11 cellular contexts compared by ENCODE assay signal in genomic region chr10:119176166-119176565, GRCh38. TPM values are rescaled to one million over a fixed set of nuclear protein-coding genes. Genes with fewer than 3 reads are reported as not detected.
A peak's percentile ranks its signal among the peaks of the same experiment; 100 is the strongest.
DNase-seq lines count a peak whose midpoint lies in the region; ATAC-seq and TF ChIP-seq lines count a peak whose summit lies in the region.
"Had no signal": no experiment of that assay in that cellular context is flagged by ENCODE, and none has a peak within 500 bp of the region (broad histone marks: within the 10 kb centered on the region; RNA-seq: fewer than 3 reads in every experiment).

No MANE protein-coding gene starts in this region.

- H3K27me3 Mint-ChIP-seq in brain, result peaks cover 2% of the 10 kb centered on the region

- peak; percentile 19 for DNase-seq in EH (ENCODE audit: low read depth)
- DNase-seq in NOMO-1 treated with DMSO at 0.1 percent for 48 hours (lab: John Stamatoyannopoulos, UW; ENCODE audit: unreplicated experiment), result peak; percentile 66
- no peak for DNase-seq in osteoblast (ENCODE audit: insufficient read length, low spot score, missing footprints)
- no peak for DNase-seq in DMS53 treated with DMSO at 0.1 percent for 48 hours (lab: John Stamatoyannopoulos, UW; ENCODE audit: unreplicated experiment)
- DNase-seq: DMS153, lower lobe of right lung, NCI-H1436 treated with DMSO at 0.1 percent for 48 hours, T-helper 9 cell had no signal

- H3K4me1 Mint-ChIP-seq in brain, result peaks cover 46% of the 10 kb centered on the region

- H3K4me2 ChIP-seq in osteoblast (ENCODE audit: insufficient read depth, low read length), result no peak overlapping the region

- H3K4me1 ChIP-seq in osteoblast (ENCODE audit: insufficient read depth, low read length), result peaks cover 13% of the 10 kb centered on the region

- H4K20me1 ChIP-seq in osteoblast (ENCODE audit: insufficient read depth, low read length), result peaks cover 5% of the 10 kb centered on the region

- H3K9me3 ChIP-seq in osteoblast (ENCODE audit: low read depth, low read length), result no peaks in the 10 kb centered on the region
- H3K9me3 ChIP-seq: lower lobe of right lung had no signal

- TF ChIP-seq CTCF in brain (conservative IDR thresholded peaks at IDR 0.05) (no peak), osteoblast (IDR thresholded peaks at IDR 0.05; ENCODE audit: extremely low read depth, low read depth, low read length) (no peak)

- no peaks in the 10 kb centered on the region for H3K27me3 ChIP-seq in osteoblast (ENCODE audit: insufficient read depth, low read length)

- H3K36me3 ChIP-seq in osteoblast (ENCODE audit: insufficient read depth, low read length), result peaks cover 30% of the 10 kb centered on the region

- H3K79me2 ChIP-seq in osteoblast (ENCODE audit: insufficient read depth, low read length), result peaks cover 51% of the 10 kb centered on the region

- H3K36me3 Mint-ChIP-seq in brain, result peaks cover 36% of the 10 kb centered on the region

- H2AFZ ChIP-seq in osteoblast (ENCODE audit: low read length), result no peak overlapping the region

- H3K27ac Mint-ChIP-seq in brain, result peak overlapping the region; percentile 24 to 78 (median 50)

- H3K27ac ChIP-seq in osteoblast (ENCODE audit: low read depth, low read length), result peak overlapping the region; percentile 13
- H3K27ac ChIP-seq: lower lobe of right lung had no signal

- ATAC-seq in HG03139 (IDR thresholded peaks at IDR 0.05; ENCODE audit: unreplicated experiment) (no peak), GM19328 (IDR thresholded peaks at IDR 0.05; ENCODE audit: unreplicated experiment) (no peak)
- ATAC-seq: lower lobe of right lung had no signal

- H3K4me3 Mint-ChIP-seq in brain, result peak overlapping the region; percentile 55 to 99 (median 97)

- H3K4me3 ChIP-seq in osteoblast (ENCODE audit: insufficient read depth, low read length), result no peak overlapping the region
- H3K4me3 ChIP-seq: lower lobe of right lung had no signal

- peaks cover 0 to 2% (median 0%) of the 10 kb centered on the region in 5 experiments for H3K9me3 Mint-ChIP-seq in brain

RNA-seq across cellular contexts. Expression of gene PRDX3, which starts 2.4 kb away (rescaled TPM):
- polyA plus RNA-seq in brain (ENCODE audit: insufficient read depth, low read depth, low replicate concordance), result 78.8 TPM
- total RNA-seq in osteoblast, result 119 and 128 TPM in 2 replicates

RNA-seq across cellular contexts. Expression of gene SFXN4, which starts 10.7 kb away (rescaled TPM):
- polyA plus RNA-seq in brain (ENCODE audit: insufficient read depth, low read depth, low replicate concordance), result 18.2 TPM
- total RNA-seq in osteoblast, result 11.2 and 13.0 TPM in 2 replicates

RNA-seq across cellular contexts. Expression of gene GRK5, which starts 31.2 kb away (rescaled TPM):
- polyA plus RNA-seq in brain (ENCODE audit: insufficient read depth, low read depth, low replicate concordance), result 5.4 TPM
- 1.5 and 1.8 TPM in 2 replicates for total RNA-seq in osteoblast

Comparison
In these comparisons a context has a peak if more than half of its experiments do, and no peak if none do; other contexts are left out.
1. DNase-seq: peak in EH (single experiment) and NOMO-1 treated with DMSO at 0.1 percent for 48 hours (single experiment); none in osteoblast (single experiment) and DMS53 treated with DMSO at 0.1 percent for 48 hours (single experiment).